Comparison of ENCODE assay signal across 1 cellular context in genomic region chr14:105299654-105300541, GRCh38.
A peak's percentile ranks its signal among the peaks of the same experiment; 100 is the strongest.
TF ChIP-seq lines count a peak whose summit lies in the region.

No MANE protein-coding gene starts in this region.

TF ChIP-seq in SK-N-SH, 30 proteins besides CTCF, POLR2A, EP300 and RAD21 (continued from another document):
- TF ChIP-seq, protein P1, sequence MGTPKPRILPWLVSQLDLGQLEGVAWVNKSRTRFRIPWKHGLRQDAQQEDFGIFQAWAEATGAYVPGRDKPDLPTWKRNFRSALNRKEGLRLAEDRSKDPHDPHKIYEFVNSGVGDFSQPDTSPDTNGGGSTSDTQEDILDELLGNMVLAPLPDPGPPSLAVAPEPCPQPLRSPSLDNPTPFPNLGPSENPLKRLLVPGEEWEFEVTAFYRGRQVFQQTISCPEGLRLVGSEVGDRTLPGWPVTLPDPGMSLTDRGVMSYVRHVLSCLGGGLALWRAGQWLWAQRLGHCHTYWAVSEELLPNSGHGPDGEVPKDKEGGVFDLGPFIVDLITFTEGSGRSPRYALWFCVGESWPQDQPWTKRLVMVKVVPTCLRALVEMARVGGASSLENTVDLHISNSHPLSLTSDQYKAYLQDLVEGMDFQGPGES (IDR thresholded peaks at IDR 0.05; ENCODE audit: low read depth, low read length), result no peak
- TF ChIP-seq FOSL2 (IDR thresholded peaks at IDR 0.05; ENCODE audit: borderline replicate concordance, low read depth) (no peak), NFIC (IDR thresholded peaks at IDR 0.05; ENCODE audit: borderline replicate concordance) (no peak), RFX5 (IDR thresholded peaks at IDR 0.05; ENCODE audit: low read length) (no peak), REST (IDR thresholded peaks at IDR 0.05; ENCODE audit: low read depth, low read length) (no peak), NRF1 (IDR thresholded peaks at IDR 0.05; ENCODE audit: low read depth, low read length) (no peak), GATA2 (CRISPR knock-in tag; IDR thresholded peaks at IDR 0.05) (no peak), CHD2 (IDR thresholded peaks at IDR 0.05; ENCODE audit: low read length, partially characterized antibody) (peak; percentile 10)
